9 cellular contexts compared by ENCODE assay signal in genomic region chr19:54096642-54097106, GRCh38. TPM values are rescaled to one million over a fixed set of nuclear protein-coding genes. Genes with fewer than 3 reads are reported as not detected.
A peak's percentile ranks its signal among the peaks of the same experiment; 100 is the strongest.
DNase-seq lines count a peak whose midpoint lies in the region; ATAC-seq and TF ChIP-seq lines count a peak whose summit lies in the region.
"Had no signal": no experiment of that assay in that cellular context is flagged by ENCODE, and none has a peak within 500 bp of the region (broad histone marks: within the 10 kb centered on the region; RNA-seq: fewer than 3 reads in every experiment).

No MANE protein-coding gene starts in this region.

- no peak overlapping the region for H3K18ac ChIP-seq in neuronal stem cell (ENCODE audit: low read length)

- no peak overlapping the region for H3K4ac ChIP-seq in neuronal stem cell (ENCODE audit: low read length)

- H3K9me3 ChIP-seq in SK-N-SH (no peaks in the 10 kb centered on the region), esophagus (ENCODE audit: control insufficient read depth in 2 of 2, insufficient read depth in 1 of 2, low read depth in 1 of 2, low read length in 1 of 2) (no peaks in the 10 kb centered on the region), neuronal stem cell (replicated peaks in 1 of 2; ENCODE audit: control insufficient read depth in 2 of 2, insufficient read depth in 1 of 2, low read depth in 1 of 2, low read length in 2 of 2) (peaks cover 2 to 4% of the 10 kb centered on the region in 2 donors)

- H3K79me2 ChIP-seq in SK-N-SH (ENCODE audit: insufficient read depth) = no peaks in the 10 kb centered on the region

- H3F3A ChIP-seq in SK-N-SH (replicated peaks; ENCODE audit: insufficient read depth) = no peaks in the 10 kb centered on the region

- H2AFZ ChIP-seq in SK-N-SH (ENCODE audit: low read depth) (0 out of 2 replicates have a peak overlapping the region, but pooled peaks have one; percentile 29), neuronal stem cell (ENCODE audit: low read length) (peak overlapping the region; percentile 97)

- H2BK15ac ChIP-seq in neuronal stem cell (ENCODE audit: low read length) = peak overlapping the region; percentile 13

- H3K23ac ChIP-seq in neuronal stem cell (ENCODE audit: low read depth, low read length, poor library complexity) = peak overlapping the region; percentile 60

- H3K9me2 ChIP-seq in SK-N-SH = no peaks in the 10 kb centered on the region

- H3K4me3 ChIP-seq in SK-N-SH (ENCODE audit: low read depth in 2 of 2, low read length in 1 of 2) = no peak overlapping the region
- peak overlapping the region; percentile 35 to 41 for H3K4me3 ChIP-seq in esophagus (ENCODE audit: low read depth in 1 of 2, low read length in 2 of 2)
- peak overlapping the region in 1 of 2 donors; percentile 56 for H3K4me3 ChIP-seq in neuronal stem cell (ENCODE audit: low read length in 2 of 2)

- no peaks in the 10 kb centered on the region for H3K79me1 ChIP-seq in neuronal stem cell (ENCODE audit: low read depth, low read length)

- peak; percentile 26 for TF ChIP-seq CTCF in SK-N-SH (IDR thresholded peaks at IDR 0.05)

- H3K14ac ChIP-seq in neuronal stem cell (ENCODE audit: low read length) = no peak overlapping the region

- H3K36me3 ChIP-seq in SK-N-SH (replicated peaks in 1 of 2; ENCODE audit: control insufficient read depth in 1 of 2, insufficient read depth in 2 of 2, low read length in 1 of 2) (no peaks in the 10 kb centered on the region), esophagus (ENCODE audit: control insufficient read depth in 2 of 2, insufficient read depth in 2 of 2, low read length in 1 of 2) (no peaks in the 10 kb centered on the region), neuronal stem cell (replicated peaks in 1 of 2; ENCODE audit: control insufficient read depth in 2 of 2, insufficient read depth in 2 of 2, low read length in 2 of 2) (no peaks in the 10 kb centered on the region)

- H2BK120ac ChIP-seq in neuronal stem cell (ENCODE audit: low read depth, low read length) = no peak overlapping the region

- H4K8ac ChIP-seq in neuronal stem cell (ENCODE audit: low read depth, low read length) = no peak overlapping the region

- CTCF ChIA-PET in SK-N-SH (lab: Yijun Ruan, JAX) = interaction anchor here (0.6 kb wide), 1 partner anchor 114 kb away, joined by 3 read pairs; no protein-coding TSS in a partner anchor

- TF ChIP-seq RAD21 in SK-N-SH (IDR thresholded peaks at IDR 0.05; ENCODE audit: low read length) = peak; percentile 12; the same call in 1 of the 2 replicates

- no peak overlapping the region for H2AK5ac ChIP-seq in neuronal stem cell (ENCODE audit: low read depth, low read length)

- WGBS in SK-N-SH (ENCODE audit: low lambda C conversion rate) = 25% methylated on average over 14 of the region's 14 CpGs
- whole genome bisulfite sequencing in esophagus, 2 donors = 11% methylated on average over 14 of the region's 14 CpGs
- no CpG with 5 or more reads among the region's 14 CpGs for WGBS in neuronal stem cell (ENCODE audit: extremely low coverage in 2 of 2, insufficient read length in 2 of 2, insufficient replicate concordance in 1 of 2), 2 donors

- H4K91ac ChIP-seq in neuronal stem cell (ENCODE audit: low read depth, low read length, poor library complexity) = no peak overlapping the region

- H3K27me3 ChIP-seq in SK-N-SH (ENCODE audit: insufficient read depth) (0 out of 2 replicates have a peak, but pooled peaks cover 4% of the 10 kb centered on the region), esophagus (ENCODE audit: control insufficient read depth in 1 of 2, insufficient read depth in 2 of 2, low read length in 2 of 2) (no peaks in the 10 kb centered on the region), neuronal stem cell (ENCODE audit: control insufficient read depth in 3 of 3, insufficient read depth in 3 of 3, low read depth in 1 of 3, low read length in 3 of 3) (peaks cover 0 to 23% (median 21%) of the 10 kb centered on the region in 3 experiments)

- no peak overlapping the region for H2BK5ac ChIP-seq in neuronal stem cell (ENCODE audit: low read length)

- no peak overlapping the region for H3K27ac ChIP-seq in SK-N-SH (ENCODE audit: low read depth in 2 of 2, low read length in 1 of 2)
- peak overlapping the region in 1 of 2 donors; percentile 47 for H3K27ac ChIP-seq in esophagus (ENCODE audit: low read depth in 2 of 2, low read length in 1 of 2)
- H3K27ac ChIP-seq in neuronal stem cell (replicated peaks; ENCODE audit: low read length) = no peak overlapping the region

- no peak for ATAC-seq in GM21367 (IDR thresholded peaks at IDR 0.05; ENCODE audit: unreplicated experiment)

- TF ChIP-seq EP300 in SK-N-SH (IDR thresholded peaks at IDR 0.05; ENCODE audit: borderline replicate concordance in 1 of 2, low read depth in 1 of 2, low read length in 1 of 2) = no peak

- no peak overlapping the region for H2BK12ac ChIP-seq in neuronal stem cell (ENCODE audit: low read length)

- H4K20me1 ChIP-seq in SK-N-SH (ENCODE audit: insufficient read depth) = no peaks in the 10 kb centered on the region

- POLR2A ChIA-PET in SK-N-SH (lab: Yijun Ruan, JAX) = no interaction called here

- H3K4me1 ChIP-seq in SK-N-SH (ENCODE audit: control insufficient read depth in 1 of 2, insufficient read depth in 2 of 2, low read depth in 1 of 2, low read length in 1 of 2) (no peaks in the 10 kb centered on the region; a peak in 1 of 4 replicates), esophagus (ENCODE audit: control insufficient read depth in 2 of 2, insufficient read depth in 2 of 2, low read length in 1 of 2) (peaks cover 0 to 6% of the 10 kb centered on the region in 2 donors), neuronal stem cell (ENCODE audit: control insufficient read depth in 2 of 2, insufficient read depth in 1 of 2, low read depth in 1 of 2, low read length in 2 of 2) (peaks cover 4 to 5% of the 10 kb centered on the region in 2 donors)

- H3K4me2 ChIP-seq in SK-N-SH = no peak overlapping the region
- H3K4me2 ChIP-seq in neuronal stem cell (ENCODE audit: insufficient read depth, low read length, poor library complexity, severe bottlenecking) = peak overlapping the region; percentile 49

- H3K9ac ChIP-seq in SK-N-SH (no peak overlapping the region), neuronal stem cell (ENCODE audit: low read depth, low read length, poor library complexity) (peak overlapping the region; percentile 83)

- DNase-seq in NCI-H82 (lab: John Stamatoyannopoulos, UW) = peak; percentile 11
- DNase-seq in NCI-H82 treated with DMSO at 0.1 percent for 48 hours (lab: John Stamatoyannopoulos, UW; ENCODE audit: unreplicated experiment) = no peak
- DNase-seq in SK-N-SH = no peak
- no peak for DNase-seq in neuronal stem cell (ENCODE audit: low spot score)
- no peak for DNase-seq in stimulated activated CD4-positive, alpha-beta T cell treated with anti-CD3 and anti-CD28 coated beads, Interleukin-2, amount 100 ng/mL, for 24 hours
- DNase-seq in NCI-H2227 (lab: John Stamatoyannopoulos, UW; ENCODE audit: unreplicated experiment) = no peak
- DNase-seq: DND-41 had no signal

TF ChIP-seq in SK-N-SH, 30 proteins besides CTCF, POLR2A, EP300 and RAD21 (continues in another document):
- TF ChIP-seq MXI1 (IDR thresholded peaks at IDR 0.05; ENCODE audit: low read depth, low read length) (no peak), USF1 (IDR thresholded peaks at IDR 0.05; ENCODE audit: borderline replicate concordance, low read depth) (no peak), ELF1 (IDR thresholded peaks at IDR 0.05) (no peak)

RNA-seq across cellular contexts. Expression of gene OSCAR, which starts 3.9 kb away (rescaled TPM):
- 0.97 and 1.2 TPM in 2 replicates for polyA plus RNA-seq in SK-N-SH (2012; rRNA removed)
- 0.68 TPM in 2 replicates for polyA plus RNA-seq in SK-N-SH (2012; cell fraction: cytosol; rRNA removed)
- 5.4 and 10.6 TPM in 2 replicates for polyA plus RNA-seq in SK-N-SH (2012; cell fraction: nucleus; rRNA removed)
- polyA plus RNA-seq in esophagus = 1 to 10 TPM in 1 of 2 donors, under 1 TPM in 1; 0.73 to 1.0 TPM
- 0.60 TPM for polyA plus RNA-seq in neuronal stem cell (2013, experiment 1 of 2)
- polyA plus RNA-seq in neuronal stem cell (2013, experiment 2 of 2) = 0.46 TPM

RNA-seq across cellular contexts. Expression of gene NDUFA3, which starts 6.0 kb away (rescaled TPM):
- 71.5 and 87.0 TPM in 2 replicates for polyA plus RNA-seq in SK-N-SH (2012; rRNA removed)
- 53.0 and 62.3 TPM in 2 replicates for polyA plus RNA-seq in SK-N-SH (2012; cell fraction: cytosol; rRNA removed)
- 37.8 and 38.0 TPM in 2 replicates for polyA plus RNA-seq in SK-N-SH (2012; cell fraction: nucleus; rRNA removed)
- 100 to 1,000 TPM; 147 to 303 TPM for polyA plus RNA-seq in esophagus
- polyA plus RNA-seq in neuronal stem cell (2013, experiment 1 of 2) = 777 TPM
- 754 TPM for polyA plus RNA-seq in neuronal stem cell (2013, experiment 2 of 2)

RNA-seq across cellular contexts. Expression of gene TARM1, which starts 15.5 kb away (rescaled TPM):
- not detected in 2 replicates for polyA plus RNA-seq in SK-N-SH (2012; rRNA removed)
- polyA plus RNA-seq in SK-N-SH (2012; cell fraction: cytosol; rRNA removed) = not detected in 2 replicates
- polyA plus RNA-seq in SK-N-SH (2012; cell fraction: nucleus; rRNA removed) = not detected in 2 replicates
- polyA plus RNA-seq in esophagus = not detected
- polyA plus RNA-seq in neuronal stem cell (2013, experiment 1 of 2) = not detected
- polyA plus RNA-seq in neuronal stem cell (2013, experiment 2 of 2) = not detected

RNA-seq across cellular contexts. Expression of gene TFPT, which starts 18.8 kb away (rescaled TPM):
- polyA plus RNA-seq in SK-N-SH (2012; rRNA removed) (39.8 and 49.7 TPM in 2 replicates), esophagus (10 to 100 TPM; 11.8 to 13.2 TPM)
- polyA plus RNA-seq in SK-N-SH (2012; cell fraction: cytosol; rRNA removed) = 34.0 and 36.9 TPM in 2 replicates
- polyA plus RNA-seq in SK-N-SH (2012; cell fraction: nucleus; rRNA removed) = 27.1 and 39.4 TPM in 2 replicates
- 13.8 TPM for polyA plus RNA-seq in neuronal stem cell (2013, experiment 1 of 2)
- polyA plus RNA-seq in neuronal stem cell (2013, experiment 2 of 2) = 14.2 TPM

RNA-seq across cellular contexts. Expression of gene PRPF31, which starts 18.9 kb away (rescaled TPM):
- 72.2 and 81.0 TPM in 2 replicates for polyA plus RNA-seq in SK-N-SH (2012; rRNA removed)
- 57.6 and 69.5 TPM in 2 replicates for polyA plus RNA-seq in SK-N-SH (2012; cell fraction: cytosol; rRNA removed)
- 129 and 133 TPM in 2 replicates for polyA plus RNA-seq in SK-N-SH (2012; cell fraction: nucleus; rRNA removed)
- 10 to 100 TPM; 38.9 to 44.3 TPM for polyA plus RNA-seq in esophagus
- polyA plus RNA-seq in neuronal stem cell (2013, experiment 1 of 2) = 55.5 TPM
- 57.0 TPM for polyA plus RNA-seq in neuronal stem cell (2013, experiment 2 of 2)

Comparison
In these comparisons a context has a peak if more than half of its experiments do, and no peak if none do; other contexts are left out.
1. H3K4me3 ChIP-seq: peak in esophagus (2 of 2); none in SK-N-SH (0 of 2).